ENCODE assay signal across 12 cellular contexts in genomic region chr1:30761312-30762151, GRCh38. TPM values are rescaled to one million over a fixed set of nuclear protein-coding genes. Genes with fewer than 3 reads are reported as not detected.
DNase-seq lines count a peak whose midpoint lies in the region; ATAC-seq and TF ChIP-seq lines count a peak whose summit lies in the region.
"Had no signal": no experiment of that assay in that cellular context is flagged by ENCODE, and none has a peak within 500 bp of the region (broad histone marks: within the 10 kb centered on the region; RNA-seq: fewer than 3 reads in every experiment).

No MANE protein-coding gene starts in this region.

- no peak overlapping the region for H3K4me3 Mint-ChIP-seq in activated CD8-positive, alpha-beta memory T cell treated with anti-CD3 and anti-CD28 coated beads, Interleukin-2, amount 10 ng/mL, durations not matched to agents 7 days and 5 days
- H3K4me3 Mint-ChIP-seq in endodermal cell: no peak overlapping the region
- peak overlapping the region; percentile 99 for H3K4me3 Mint-ChIP-seq in stimulated activated effector memory CD8-positive, alpha-beta T cell treated with anti-CD3 and anti-CD28 coated beads, Interleukin-12 subunit alpha, Interleukin-12 subunit beta, amount 100 ng/mL, for 72 hours

- H3K4me1 ChIP-seq in endodermal cell (ENCODE audit: control insufficient read depth, insufficient read depth, low read length) (no peaks in the 10 kb centered on the region), left lung (peaks cover 0 to 40% of the 10 kb centered on the region in 2 donors), breast epithelium (peaks cover 5 to 9% of the 10 kb centered on the region in 2 donors), stomach (peaks cover 0 to 30% (median 20%) of the 10 kb centered on the region in 4 donors)

- TF ChIP-seq EP300 in stomach (IDR thresholded peaks at IDR 0.05): no peak

- H3K9ac ChIP-seq in endodermal cell (ENCODE audit: extremely low read depth, low read length, poor library complexity, severe bottlenecking): no peak overlapping the region

- H3K36me3 ChIP-seq in endodermal cell (ENCODE audit: control insufficient read depth, insufficient read depth, low read length) (no peaks in the 10 kb centered on the region), left lung (no peaks in the 10 kb centered on the region), breast epithelium (no peaks in the 10 kb centered on the region), stomach (no peaks in the 10 kb centered on the region)

- H3K4me3 ChIP-seq in endodermal cell (ENCODE audit: low read length) (no peak overlapping the region), left lung (no peak overlapping the region), breast epithelium (no peak overlapping the region), stomach (no peak overlapping the region)
- H3K4me3 ChIP-seq: testis had no signal

- DNase-seq in activated CD8-positive, alpha-beta memory T cell treated with anti-CD3 and anti-CD28 coated beads, Interleukin-2, amount 10 ng/mL, durations not matched to agents 7 days and 5 days: no peak
- no peak for DNase-seq in activated CD8-positive, alpha-beta memory T cell treated with anti-CD3 and anti-CD28 coated beads, Interleukin-2, amount 50 U/mL, for 48 hours
- DNase-seq in RPMI7951 (ENCODE audit: low read depth): peak; percentile 87
- DNase-seq in endodermal cell: peak; percentile 72
- DNase-seq in stimulated activated effector memory CD8-positive, alpha-beta T cell treated with anti-CD3 and anti-CD28 coated beads, Interleukin-12 subunit alpha, Interleukin-12 subunit beta, amount 100 ng/mL, for 72 hours (ENCODE audit: low spot score in 2 of 2): no peak
- DNase-seq in left lung: no peak
- no peak for DNase-seq in breast epithelium (ENCODE audit: low spot score in 2 of 2)
- no peak for DNase-seq in stomach
- DNase-seq: NCI-H2081 treated with DMSO at 0.1 percent for 48 hours, testis had no signal

- TF ChIP-seq POLR2A in breast epithelium (IDR thresholded peaks at IDR 0.05): no peak
- TF ChIP-seq POLR2A in stomach (IDR thresholded peaks at IDR 0.05): no peak

- intact Hi-C loops in left lung (cut with DNase I): no loop called here
- intact Hi-C loops in breast epithelium (cut with DNase I; ENCODE audit: low total_unique reads): no loop called here
- intact Hi-C loops in stomach (cut with DNase I; ENCODE audit: low total_unique reads): no loop called here

- H3K9me3 Mint-ChIP-seq in activated CD8-positive, alpha-beta memory T cell treated with anti-CD3 and anti-CD28 coated beads, Interleukin-2, amount 10 ng/mL, durations not matched to agents 7 days and 5 days (ENCODE audit: low read depth): no peaks in the 10 kb centered on the region
- H3K9me3 Mint-ChIP-seq in endodermal cell: no peaks in the 10 kb centered on the region
- no peaks in the 10 kb centered on the region for H3K9me3 Mint-ChIP-seq in stimulated activated effector memory CD8-positive, alpha-beta T cell treated with anti-CD3 and anti-CD28 coated beads, Interleukin-12 subunit alpha, Interleukin-12 subunit beta, amount 100 ng/mL, for 72 hours

- H3K27ac Mint-ChIP-seq in activated CD8-positive, alpha-beta memory T cell treated with anti-CD3 and anti-CD28 coated beads, Interleukin-2, amount 10 ng/mL, durations not matched to agents 7 days and 5 days: peak overlapping the region; percentile 27
- H3K27ac Mint-ChIP-seq in endodermal cell: peak overlapping the region; percentile 39
- H3K27ac Mint-ChIP-seq in stimulated activated effector memory CD8-positive, alpha-beta T cell treated with anti-CD3 and anti-CD28 coated beads, Interleukin-12 subunit alpha, Interleukin-12 subunit beta, amount 100 ng/mL, for 72 hours: peak overlapping the region; percentile 17

- WGBS in endodermal cell (ENCODE audit: insufficient coverage in 1 of 2, insufficient read length in 1 of 2), 2 experiments: 50 to 76% methylated on average over 6 to 11 of the region's 11 CpGs
- 50 to 66% (median 62%) methylated on average over 9 to 11 of the region's 11 CpGs for WGBS in stomach, 5 donors

- peaks cover 68% of the 10 kb centered on the region for H3K4me1 Mint-ChIP-seq in activated CD8-positive, alpha-beta memory T cell treated with anti-CD3 and anti-CD28 coated beads, Interleukin-2, amount 10 ng/mL, durations not matched to agents 7 days and 5 days
- H3K4me1 Mint-ChIP-seq in endodermal cell: peaks cover 14% of the 10 kb centered on the region
- H3K4me1 Mint-ChIP-seq in stimulated activated effector memory CD8-positive, alpha-beta T cell treated with anti-CD3 and anti-CD28 coated beads, Interleukin-12 subunit alpha, Interleukin-12 subunit beta, amount 100 ng/mL, for 72 hours: peaks cover 75% of the 10 kb centered on the region

- TF ChIP-seq CTCF in endodermal cell (conservative IDR thresholded peaks at IDR 0.05) (peak; percentile 54), left lung (IDR thresholded peaks at IDR 0.05) (no peak), breast epithelium (IDR thresholded peaks at IDR 0.05) (no peak), stomach (IDR thresholded peaks at IDR 0.05) (no peak)

- no peak for ATAC-seq in activated CD8-positive, alpha-beta memory T cell treated with anti-CD3 and anti-CD28 coated beads, Interleukin-2, amount 10 ng/mL, durations not matched to agents 7 days and 5 days
- no peak for ATAC-seq in stimulated activated effector memory CD8-positive, alpha-beta T cell treated with anti-CD3 and anti-CD28 coated beads, Interleukin-12 subunit alpha, Interleukin-12 subunit beta, amount 100 ng/mL, for 72 hours
- ATAC-seq in left lung: no peak
- ATAC-seq: right cardiac atrium had no signal

- H3K27ac ChIP-seq in endodermal cell (ENCODE audit: low read depth, low read length) (no peak overlapping the region), left lung (no peak overlapping the region), breast epithelium (no peak overlapping the region), stomach (peak overlapping the region in 2 of 5 donors; percentile 23 to 76)
- H3K27ac ChIP-seq: testis had no signal

- H3K36me3 Mint-ChIP-seq in activated CD8-positive, alpha-beta memory T cell treated with anti-CD3 and anti-CD28 coated beads, Interleukin-2, amount 10 ng/mL, durations not matched to agents 7 days and 5 days: peaks cover 6% of the 10 kb centered on the region
- no peaks in the 10 kb centered on the region for H3K36me3 Mint-ChIP-seq in endodermal cell (ENCODE audit: low read depth)
- peaks cover 16% of the 10 kb centered on the region for H3K36me3 Mint-ChIP-seq in stimulated activated effector memory CD8-positive, alpha-beta T cell treated with anti-CD3 and anti-CD28 coated beads, Interleukin-12 subunit alpha, Interleukin-12 subunit beta, amount 100 ng/mL, for 72 hours

- H3K27me3 Mint-ChIP-seq in activated CD8-positive, alpha-beta memory T cell treated with anti-CD3 and anti-CD28 coated beads, Interleukin-2, amount 10 ng/mL, durations not matched to agents 7 days and 5 days: no peaks in the 10 kb centered on the region
- no peaks in the 10 kb centered on the region for H3K27me3 Mint-ChIP-seq in endodermal cell (ENCODE audit: insufficient read depth)

- H3K27me3 ChIP-seq in endodermal cell (ENCODE audit: control insufficient read depth, insufficient read depth, low read length, poor library complexity, severe bottlenecking): no peaks in the 10 kb centered on the region
- no peaks in the 10 kb centered on the region for H3K27me3 ChIP-seq in left lung
- no peaks in the 10 kb centered on the region for H3K27me3 ChIP-seq in breast epithelium
- peaks cover 0 to 5% (median 0%) of the 10 kb centered on the region in 3 donors for H3K27me3 ChIP-seq in stomach
- H3K27me3 ChIP-seq: testis had no signal

- CTCF ChIA-PET in activated CD8-positive, alpha-beta memory T cell treated with anti-CD3 and anti-CD28 coated beads, Interleukin-2, amount 10 ng/mL, durations not matched to agents 7 days and 5 days (lab: Charles Lee): interaction anchor here (0.8 to 30.3 kb wide), 5 partner anchors 18 to 149 kb away, joined by 3 to 438 read pairs (median 141); no protein-coding TSS in a partner anchor

- H3K9me3 ChIP-seq in endodermal cell (ENCODE audit: control insufficient read depth, low read length): peaks cover 5% of the 10 kb centered on the region
- no peaks in the 10 kb centered on the region for H3K9me3 ChIP-seq in left lung
- H3K9me3 ChIP-seq in breast epithelium: no peaks in the 10 kb centered on the region
- no peaks in the 10 kb centered on the region for H3K9me3 ChIP-seq in stomach
- H3K9me3 ChIP-seq: testis had no signal

RNA-seq across cellular contexts. Expression of gene LAPTM5, which starts 4.0 kb away (rescaled TPM):
- total RNA-seq in activated CD8-positive, alpha-beta memory T cell treated with anti-CD3 and anti-CD28 coated beads, Interleukin-2, amount 10 ng/mL, durations not matched to agents 7 days and 5 days: 100 to 1,000 TPM; 326 to 386 TPM
- total RNA-seq in RPMI7951 (2014; rRNA removed; shearing (Covaris generic)): 70.7 and 82.5 TPM in 2 replicates
- not detected for total RNA-seq in endodermal cell
- 0.93 TPM for polyA plus RNA-seq in endodermal cell (2013, experiment 1 of 2)
- 0.58 TPM for polyA plus RNA-seq in endodermal cell (2013, experiment 2 of 2)
- 100 to 1,000 TPM; 185 to 513 TPM for total RNA-seq in left lung
- 100 to 1,000 TPM in 1 of 3 donors, 10 to 100 TPM in 2; 41.3 to 130 (median 70.1) TPM for total RNA-seq in breast epithelium
- 10 to 100 TPM in 4 of 5 donors, 1 to 10 TPM in 1; 4.6 to 48.4 (median 29.6) TPM for total RNA-seq in stomach
- 10 to 100 TPM; 33.1 to 39.9 (median 37.6) TPM for polyA plus RNA-seq in stomach

RNA-seq across cellular contexts. Expression of gene MATN1, which starts 38.1 kb away (rescaled TPM):
- under 1 TPM in 1 of 2 experiments, not detected in 1; 0.32 TPM for total RNA-seq in activated CD8-positive, alpha-beta memory T cell treated with anti-CD3 and anti-CD28 coated beads, Interleukin-2, amount 10 ng/mL, durations not matched to agents 7 days and 5 days
- 0.20 and 0.48 TPM in 2 replicates for total RNA-seq in RPMI7951 (2014; rRNA removed; shearing (Covaris generic))
- total RNA-seq in endodermal cell (not detected), left lung (under 1 TPM in 1 of 2 donors, not detected in 1; 0.08 TPM), breast epithelium (not detected), stomach (1 to 10 TPM in 1 of 5 donors, not detected in 4; 1.7 TPM)
- 0.32 TPM for polyA plus RNA-seq in endodermal cell (2013, experiment 1 of 2)
- not detected for polyA plus RNA-seq in endodermal cell (2013, experiment 2 of 2)
- not detected for polyA plus RNA-seq in stomach
- total RNA-seq: right cardiac atrium; T-helper 2 cell treated with Interferon-gamma antibody and Interleukin-4, amounts not matched to agents 100 ng/mL and 5 ng/mL, for 36 hours had no signal

Comparison
In these comparisons a context has a peak if more than half of its experiments do, and no peak if none do; other contexts are left out.
1. DNase-seq: peak in RPMI7951 (single experiment) and endodermal cell (single experiment); none in activated CD8-positive, alpha-beta memory T cell treated with anti-CD3 and anti-CD28 coated beads, Interleukin-2, amount 10 ng/mL, durations not matched to agents 7 days and 5 days (single experiment), activated CD8-positive, alpha-beta memory T cell treated with anti-CD3 and anti-CD28 coated beads, Interleukin-2, amount 50 U/mL, for 48 hours (single experiment), stimulated activated effector memory CD8-positive, alpha-beta T cell treated with anti-CD3 and anti-CD28 coated beads, Interleukin-12 subunit alpha, Interleukin-12 subunit beta, amount 100 ng/mL, for 72 hours (0 of 2), left lung (0 of 2), breast epithelium (0 of 2) and stomach (single experiment).
2. RNA of gene LAPTM5, which starts 4.0 kb away (total RNA-seq): 185 to 513 TPM in left lung, 326 to 386 TPM in activated CD8-positive, alpha-beta memory T cell treated with anti-CD3 and anti-CD28 coated beads, Interleukin-2, amount 10 ng/mL, durations not matched to agents 7 days and 5 days, 70.7 to 82.5 TPM in RPMI7951, 41.3 to 130 TPM in breast epithelium and 4.6 to 48.4 TPM in stomach; not detected in endodermal cell; every median in the first group is over 4 times any median in the second.
3. Peak in every context shown above with its lines, with median percentiles within 50 percentile points of each other: H3K27ac Mint-ChIP-seq.